17 cellular contexts compared by ENCODE assay signal in genomic region chr3:154898916-154899315, GRCh38.
DNase-seq lines count a peak whose midpoint lies in the region; ATAC-seq, FAIRE-seq and TF ChIP-seq lines count a peak whose summit lies in the region.
"Had no signal": no experiment of that assay in that cellular context is flagged by ENCODE, and none has a peak within 500 bp of the region (broad histone marks: within the 10 kb centered on the region; RNA-seq: fewer than 3 reads in every experiment).

No MANE protein-coding gene starts in this region.

- H3K9me3 ChIP-seq in DND-41 (ENCODE audit: insufficient read depth, low read length, severe bottlenecking) (no peaks in the 10 kb centered on the region), IMR-90 (ENCODE audit: control insufficient read depth, insufficient read depth, low read length) (no peaks in the 10 kb centered on the region), osteoblast (ENCODE audit: low read depth, low read length) (no peaks in the 10 kb centered on the region)

- H3K23ac ChIP-seq in IMR-90 (ENCODE audit: low read depth, low read length): no peak overlapping the region

- no peak for TF ChIP-seq RAD21 in IMR-90 (IDR thresholded peaks at IDR 0.05; ENCODE audit: low read length)

- H3K18ac ChIP-seq in IMR-90 (ENCODE audit: low read depth, low read length): peak overlapping the region; percentile 84; the same call in 1 of the 2 replicates

- H4K5ac ChIP-seq in IMR-90 (ENCODE audit: low read depth, low read length): no peak overlapping the region; the same call in 1 of the 2 replicates

- no peak overlapping the region for H2AK5ac ChIP-seq in IMR-90 (ENCODE audit: low read depth, low read length)

- H2AFZ ChIP-seq in DND-41 (ENCODE audit: low read depth, low read length) (peak overlapping the region; percentile 7; the same call in 1 of the 2 replicates), IMR-90 (replicated peaks; ENCODE audit: low read length, poor library complexity) (no peak overlapping the region), osteoblast (ENCODE audit: low read length) (peak overlapping the region; percentile 76)

- in situ Hi-C loops in IMR-90 (cut with MboI; ENCODE audit: low sequenced_read_pairs): no loop called here

- no peak overlapping the region; the same call in 1 of the 2 replicates for H3K4ac ChIP-seq in IMR-90 (ENCODE audit: low read depth, low read length)

- H3K79me2 ChIP-seq in DND-41 (ENCODE audit: insufficient read depth, low read length) (no peaks in the 10 kb centered on the region), osteoblast (ENCODE audit: insufficient read depth, low read length) (no peaks in the 10 kb centered on the region)

- no peak overlapping the region for H2BK120ac ChIP-seq in IMR-90 (ENCODE audit: low read depth, low read length)

- H2BK5ac ChIP-seq in IMR-90 (ENCODE audit: low read depth, low read length, poor library complexity, severe bottlenecking): peak overlapping the region; percentile 0

- no peaks in the 10 kb centered on the region for H3K4me1 ChIP-seq in DND-41 (ENCODE audit: insufficient read depth, low read length)
- 0 out of 2 replicates have a peak, but pooled peaks cover 1% of the 10 kb centered on the region for H3K4me1 ChIP-seq in IMR-90 (ENCODE audit: control insufficient read depth, insufficient read depth, low read length)
- H3K4me1 ChIP-seq in osteoblast (ENCODE audit: insufficient read depth, low read length): peaks cover 4% of the 10 kb centered on the region

- no peak for TF ChIP-seq POLR2A in IMR-90 (IDR thresholded peaks at IDR 0.05; ENCODE audit: low read depth, low read length)

- dilution Hi-C loops in IMR-90 (cut with HindIII; ENCODE audit: low sequenced_read_pairs, unreplicated experiment): no loop called here

- no peak overlapping the region for H2BK15ac ChIP-seq in IMR-90 (ENCODE audit: low read depth, low read length)

- no peak overlapping the region for H2BK20ac ChIP-seq in IMR-90 (ENCODE audit: low read depth, low read length)

- no TSS peak for BruUV-seq in IMR-90 (replicated peaks; lab: Mats Ljungman, UMichigan)

- H3K36me3 ChIP-seq in DND-41 (ENCODE audit: insufficient read depth, low read length) (no peaks in the 10 kb centered on the region), IMR-90 (ENCODE audit: control insufficient read depth, insufficient read depth, low read length) (no peaks in the 10 kb centered on the region), bronchial epithelial cell (ENCODE audit: control insufficient read depth, insufficient read depth, low read length) (no peaks in the 10 kb centered on the region), osteoblast (ENCODE audit: insufficient read depth, low read length) (no peaks in the 10 kb centered on the region)

- H2AK9ac ChIP-seq in IMR-90 (replicated peaks; ENCODE audit: low read depth, low read length, poor library complexity): no peak overlapping the region

- H3K79me1 ChIP-seq in IMR-90 (ENCODE audit: low read depth in 1 of 2, low read length in 2 of 2): no peaks in the 10 kb centered on the region

- H3K4me3 ChIP-seq in DND-41 (ENCODE audit: low read depth in 1 of 2, low read length in 2 of 2) (no peak overlapping the region), IMR-90 (ENCODE audit: insufficient read depth, low read depth, low read length) (no peak overlapping the region), bronchial epithelial cell (ENCODE audit: low read depth, low read length) (no peak overlapping the region), osteoblast (ENCODE audit: insufficient read depth, low read length) (no peak overlapping the region)

- no peak overlapping the region for H3K56ac ChIP-seq in IMR-90 (ENCODE audit: extremely low read depth, insufficient read depth, low read length)

- WGBS in IMR-90 (ENCODE audit: extremely low coverage in 2 of 2, insufficient read length in 1 of 2), 2 experiments: no CpG with 5 or more reads among the region's 1 CpG

- H4K20me1 ChIP-seq in DND-41 (ENCODE audit: insufficient read depth, low read length) (no peaks in the 10 kb centered on the region), IMR-90 (ENCODE audit: insufficient read depth, low read length) (no peaks in the 10 kb centered on the region), osteoblast (ENCODE audit: insufficient read depth, low read length) (no peaks in the 10 kb centered on the region)

- H3K4me2 ChIP-seq in DND-41 (ENCODE audit: insufficient read depth, low read length) (no peak overlapping the region), IMR-90 (ENCODE audit: low read depth, low read length) (no peak overlapping the region; the same call in 1 of the 2 replicates), osteoblast (ENCODE audit: insufficient read depth, low read length) (peak overlapping the region; percentile 10)

- intact Hi-C loops in IMR-90 (cut with micrococcal nuclease): no loop called here

- H3K27ac ChIP-seq in DND-41 (ENCODE audit: low read length) (no peak overlapping the region), IMR-90 (ENCODE audit: insufficient read depth, low read length) (no peak overlapping the region), osteoblast (ENCODE audit: low read depth, low read length) (no peak overlapping the region)
- H3K27ac ChIP-seq: RWPE1 had no signal

- TF ChIP-seq CTCF in DND-41 (IDR thresholded peaks at IDR 0.05; ENCODE audit: borderline replicate concordance, extremely low read depth, low read length, poor library complexity, severe bottlenecking) (no peak), IMR-90 (conservative IDR thresholded peaks at IDR 0.05; ENCODE audit: low read depth, low read length) (no peak), bronchial epithelial cell (IDR thresholded peaks at IDR 0.05; ENCODE audit: insufficient read depth, low read length, severe bottlenecking) (no peak), osteoblast (IDR thresholded peaks at IDR 0.05; ENCODE audit: extremely low read depth, low read depth, low read length) (no peak)

- H3K9ac ChIP-seq in DND-41 (ENCODE audit: low read depth, low read length): no peak overlapping the region
- no peak overlapping the region for H3K9ac ChIP-seq in IMR-90 (ENCODE audit: low read depth, low read length)

- peaks cover 3% of the 10 kb centered on the region; the same call in 1 of the 2 replicates for H3K9me1 ChIP-seq in IMR-90 (ENCODE audit: insufficient read depth, low read length)

- H4K8ac ChIP-seq in IMR-90 (ENCODE audit: low read depth in 2 of 2, low read length in 2 of 2): 0 out of 4 replicates have a peak overlapping the region, but pooled peaks of 1 of the 2 experiments have one; percentile 39

- no peak for FAIRE-seq in bronchial epithelial cell (lab: Jason Lieb, UNC)
- FAIRE-seq: H54 had no signal

- H4K91ac ChIP-seq in IMR-90 (ENCODE audit: insufficient read depth, low read depth, low read length): no peak overlapping the region

- ATAC-seq in DND-41 (ENCODE audit: insufficient read depth, low read depth) (no peak), IMR-90 (ENCODE audit: low read depth) (no peak), GM21367 (IDR thresholded peaks at IDR 0.05; ENCODE audit: unreplicated experiment) (no peak)
- ATAC-seq: PC-3 had no signal

- H3K14ac ChIP-seq in IMR-90 (replicated peaks; ENCODE audit: low read depth, low read length): no peak overlapping the region

- DNase-seq in DND-41 (no peak), IMR-90 (no peak), bronchial epithelial cell (ENCODE audit: low read depth) (peak; percentile 17), osteoblast (ENCODE audit: insufficient read length, low spot score, missing footprints) (no peak), NOMO-1 treated with DMSO at 0.1 percent for 48 hours (lab: John Stamatoyannopoulos, UW; ENCODE audit: unreplicated experiment) (no peak)
- no peak for DNase-seq in stimulated activated CD4-positive, alpha-beta T cell treated with anti-CD3 and anti-CD28 coated beads, Interleukin-4, amount 100 ng/mL, for 24 hours
- DNase-seq: COR-L47, HFFc6, NCI-H1417 treated with DMSO at 0.1 percent for 48 hours, NCI-H1930, NCI-H2171, NCI-H446, NCI-H774, PC-3 had no signal

- POLR2A ChIA-PET in IMR-90 (lab: Charles Lee; ENCODE audit: unreplicated experiment): no interaction called here

- no peaks in the 10 kb centered on the region for H3K27me3 ChIP-seq in DND-41 (ENCODE audit: insufficient read depth, low read length, poor library complexity)
- H3K27me3 ChIP-seq in IMR-90 (ENCODE audit: control insufficient read depth, insufficient read depth, low read length): no peaks in the 10 kb centered on the region
- no peaks in the 10 kb centered on the region for H3K27me3 ChIP-seq in bronchial epithelial cell (ENCODE audit: control insufficient read depth, insufficient read depth, low read length)
- H3K27me3 ChIP-seq in osteoblast (ENCODE audit: insufficient read depth, low read length): no peaks in the 10 kb centered on the region

- CTCF ChIA-PET in IMR-90 (lab: Yijun Ruan, JAX): no interaction called here

TF ChIP-seq in IMR-90, 13 proteins besides CTCF, POLR2A, EP300 and RAD21:
- TF ChIP-seq MAZ (IDR thresholded peaks at IDR 0.05; ENCODE audit: borderline replicate concordance, low read depth, low read length) (no peak), ELK1 (IDR thresholded peaks at IDR 0.05; ENCODE audit: borderline replicate concordance, low read depth, low read length) (no peak)
